1 cellular context compared by ENCODE assay signal in genomic region chr11:59999732-60000131, GRCh38.
TF ChIP-seq lines count a peak whose summit lies in the region.

No MANE protein-coding gene starts in this region.

TF ChIP-seq in GM23338, 12 proteins besides CTCF, POLR2A, EP300 and RAD21 (continued from another document):
- TF ChIP-seq, protein P1, sequence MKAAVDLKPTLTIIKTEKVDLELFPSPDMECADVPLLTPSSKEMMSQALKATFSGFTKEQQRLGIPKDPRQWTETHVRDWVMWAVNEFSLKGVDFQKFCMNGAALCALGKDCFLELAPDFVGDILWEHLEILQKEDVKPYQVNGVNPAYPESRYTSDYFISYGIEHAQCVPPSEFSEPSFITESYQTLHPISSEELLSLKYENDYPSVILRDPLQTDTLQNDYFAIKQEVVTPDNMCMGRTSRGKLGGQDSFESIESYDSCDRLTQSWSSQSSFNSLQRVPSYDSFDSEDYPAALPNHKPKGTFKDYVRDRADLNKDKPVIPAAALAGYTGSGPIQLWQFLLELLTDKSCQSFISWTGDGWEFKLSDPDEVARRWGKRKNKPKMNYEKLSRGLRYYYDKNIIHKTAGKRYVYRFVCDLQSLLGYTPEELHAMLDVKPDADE (IDR thresholded peaks at IDR 0.05) = no peak
- TF ChIP-seq ZNF462 (CRISPR knock-in tag; IDR thresholded peaks at IDR 0.05) = no peak
- TF ChIP-seq EZH2phosphoT487 (IDR thresholded peaks at IDR 0.05; ENCODE audit: unreplicated experiment) = no peak
- TF ChIP-seq CREB1 (CRISPR knock-in tag; IDR thresholded peaks at IDR 0.05; ENCODE audit: low read depth) = no peak
- TF ChIP-seq, protein P2, sequence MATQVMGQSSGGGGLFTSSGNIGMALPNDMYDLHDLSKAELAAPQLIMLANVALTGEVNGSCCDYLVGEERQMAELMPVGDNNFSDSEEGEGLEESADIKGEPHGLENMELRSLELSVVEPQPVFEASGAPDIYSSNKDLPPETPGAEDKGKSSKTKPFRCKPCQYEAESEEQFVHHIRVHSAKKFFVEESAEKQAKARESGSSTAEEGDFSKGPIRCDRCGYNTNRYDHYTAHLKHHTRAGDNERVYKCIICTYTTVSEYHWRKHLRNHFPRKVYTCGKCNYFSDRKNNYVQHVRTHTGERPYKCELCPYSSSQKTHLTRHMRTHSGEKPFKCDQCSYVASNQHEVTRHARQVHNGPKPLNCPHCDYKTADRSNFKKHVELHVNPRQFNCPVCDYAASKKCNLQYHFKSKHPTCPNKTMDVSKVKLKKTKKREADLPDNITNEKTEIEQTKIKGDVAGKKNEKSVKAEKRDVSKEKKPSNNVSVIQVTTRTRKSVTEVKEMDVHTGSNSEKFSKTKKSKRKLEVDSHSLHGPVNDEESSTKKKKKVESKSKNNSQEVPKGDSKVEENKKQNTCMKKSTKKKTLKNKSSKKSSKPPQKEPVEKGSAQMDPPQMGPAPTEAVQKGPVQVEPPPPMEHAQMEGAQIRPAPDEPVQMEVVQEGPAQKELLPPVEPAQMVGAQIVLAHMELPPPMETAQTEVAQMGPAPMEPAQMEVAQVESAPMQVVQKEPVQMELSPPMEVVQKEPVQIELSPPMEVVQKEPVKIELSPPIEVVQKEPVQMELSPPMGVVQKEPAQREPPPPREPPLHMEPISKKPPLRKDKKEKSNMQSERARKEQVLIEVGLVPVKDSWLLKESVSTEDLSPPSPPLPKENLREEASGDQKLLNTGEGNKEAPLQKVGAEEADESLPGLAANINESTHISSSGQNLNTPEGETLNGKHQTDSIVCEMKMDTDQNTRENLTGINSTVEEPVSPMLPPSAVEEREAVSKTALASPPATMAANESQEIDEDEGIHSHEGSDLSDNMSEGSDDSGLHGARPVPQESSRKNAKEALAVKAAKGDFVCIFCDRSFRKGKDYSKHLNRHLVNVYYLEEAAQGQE (IDR thresholded peaks at IDR 0.05; ENCODE audit: unreplicated experiment) = no peak
- no peak for TF ChIP-seq EZH2 (IDR thresholded peaks at IDR 0.05; ENCODE audit: low read depth, unreplicated experiment)
- TF ChIP-seq ZNF331 (CRISPR knock-in tag; IDR thresholded peaks at IDR 0.05; ENCODE audit: low read depth) = no peak
- TF ChIP-seq NANOG (IDR thresholded peaks at IDR 0.05; ENCODE audit: borderline replicate concordance) = no peak
- TF ChIP-seq JUNB (IDR thresholded peaks at IDR 0.05; ENCODE audit: unreplicated experiment) = no peak
- TF ChIP-seq POLR2AphosphoS5 (IDR thresholded peaks at IDR 0.05; ENCODE audit: low read depth) = no peak
